ENCODE assay signal across 8 cellular contexts in genomic region chr22:20703816-20704609, GRCh38.
A peak's percentile ranks its signal among the peaks of the same experiment; 100 is the strongest.
DNase-seq lines count a peak whose midpoint lies in the region; ATAC-seq and TF ChIP-seq lines count a peak whose summit lies in the region.
"Not testable (repeated sequence)": the region's sequence is repeated elsewhere in the genome, so short reads cannot be mapped to it uniquely, and the experiment has no call there.

No MANE protein-coding gene starts in this region.

- TF ChIP-seq CTCF in LNCaP clone FGC (IDR thresholded peaks at IDR 0.05; ENCODE audit: control insufficient read depth, extremely low read depth, insufficient read depth); endothelial cell (IDR thresholded peaks at IDR 0.05; ENCODE audit: unreplicated experiment); lower lobe of right lung (IDR thresholded peaks at IDR 0.05): not testable (repeated sequence)

- not testable (repeated sequence) for H3K9ac ChIP-seq in BLaER1 treated with 17β-estradiol and CSF1 and Interleukin-3, amounts not matched to agents 10 nM and 100 nM

- peak overlapping the region; percentile 35 to 60 (median 50); a peak in 19 of 20 replicates for H3K4me3 ChIP-seq in BLaER1 treated with 17β-estradiol and CSF1 and Interleukin-3, amounts not matched to agents 10 nM and 100 nM
- H3K4me3 ChIP-seq in LNCaP clone FGC (ENCODE audit: low read depth, low read length) (peak overlapping the region; percentile 43), lower lobe of right lung (peak overlapping the region; percentile 65), skin epidermis (peak overlapping the region; percentile 28 to 50 (median 44))

- H3K9me3 ChIP-seq in BLaER1 treated with 17β-estradiol and CSF1 and Interleukin-3, amounts not matched to agents 10 nM and 100 nM (replicated peaks in 1 of 11); lower lobe of right lung: not testable (repeated sequence)

- peak overlapping the region; percentile 62 to 79 (median 70) for H3K4me2 ChIP-seq in BLaER1 treated with 17β-estradiol and CSF1 and Interleukin-3, amounts not matched to agents 10 nM and 100 nM

- peaks cover 16% of the 10 kb centered on the region for H3K27me3 Mint-ChIP-seq in T-helper 1 cell treated with Interleukin-12 subunit alpha and Interleukin-12 subunit beta and Interleukin-4 antibody, amounts not matched to agents 30 μg/mL and 1 μg/mL, for 36 hours (ENCODE audit: low read depth)
- not testable (repeated sequence) for H3K27me3 Mint-ChIP-seq in endothelial cell (ENCODE audit: unreplicated experiment)

- H4K20me1 ChIP-seq in BLaER1 treated with 17β-estradiol and CSF1 and Interleukin-3, amounts not matched to agents 10 nM and 100 nM: peaks cover 0 to 22% (median 10%) of the 10 kb centered on the region in 11 experiments; a peak in 9 of 22 replicates

- ATAC-seq in GM21515 (IDR thresholded peaks at IDR 0.05; ENCODE audit: unreplicated experiment): peak; percentile 4
- peak; percentile 2 to 7 for ATAC-seq in lower lobe of right lung

- peaks cover 12 to 24% (median 19%) of the 10 kb centered on the region in 10 experiments; a peak in 17 of 20 replicates for H3K4me1 ChIP-seq in BLaER1 treated with 17β-estradiol and CSF1 and Interleukin-3, amounts not matched to agents 10 nM and 100 nM
- not testable (repeated sequence) for H3K4me1 ChIP-seq in lower lobe of right lung

- peaks cover 0 to 11% (median 6%) of the 10 kb centered on the region in 11 experiments; a peak in 12 of 22 replicates for H3K36me3 ChIP-seq in BLaER1 treated with 17β-estradiol and CSF1 and Interleukin-3, amounts not matched to agents 10 nM and 100 nM
- not testable (repeated sequence) for H3K36me3 ChIP-seq in lower lobe of right lung

- peak overlapping the region; percentile 58 for H3K4me3 Mint-ChIP-seq in T-helper 1 cell treated with Interleukin-12 subunit alpha and Interleukin-12 subunit beta and Interleukin-4 antibody, amounts not matched to agents 30 μg/mL and 1 μg/mL, for 36 hours
- peak overlapping the region; percentile 88 for H3K4me3 Mint-ChIP-seq in endothelial cell (ENCODE audit: unreplicated experiment)

- H3K9me3 Mint-ChIP-seq in T-helper 1 cell treated with Interleukin-12 subunit alpha and Interleukin-12 subunit beta and Interleukin-4 antibody, amounts not matched to agents 30 μg/mL and 1 μg/mL, for 36 hours; endothelial cell (ENCODE audit: unreplicated experiment): not testable (repeated sequence)

- H3K27me3 ChIP-seq in BLaER1 treated with 17β-estradiol and CSF1 and Interleukin-3, amounts not matched to agents 10 nM and 100 nM: peaks cover 22 to 27% (median 25%) of the 10 kb centered on the region in 11 experiments
- not testable (repeated sequence) for H3K27me3 ChIP-seq in lower lobe of right lung (ENCODE audit: low read depth)

- H3K27ac ChIP-seq in BLaER1 treated with 17β-estradiol and CSF1 and Interleukin-3, amounts not matched to agents 10 nM and 100 nM; lower lobe of right lung: not testable (repeated sequence)
- peak overlapping the region in 1 of 21 experiments; percentile 26 for H3K27ac ChIP-seq in skin epidermis

- not testable (repeated sequence) for H3K27ac Mint-ChIP-seq in T-helper 1 cell treated with Interleukin-12 subunit alpha and Interleukin-12 subunit beta and Interleukin-4 antibody, amounts not matched to agents 30 μg/mL and 1 μg/mL, for 36 hours
- peak overlapping the region; percentile 57 for H3K27ac Mint-ChIP-seq in endothelial cell (ENCODE audit: unreplicated experiment)

- not testable (repeated sequence) for H3K36me3 Mint-ChIP-seq in T-helper 1 cell treated with Interleukin-12 subunit alpha and Interleukin-12 subunit beta and Interleukin-4 antibody, amounts not matched to agents 30 μg/mL and 1 μg/mL, for 36 hours (ENCODE audit: low read depth); endothelial cell (ENCODE audit: low read depth, unreplicated experiment)

- not testable (repeated sequence) for DNase-seq in LNCaP clone FGC (ENCODE audit: low read depth); endothelial cell (ENCODE audit: low spot score)
- peak; percentile 72 for DNase-seq in activated effector memory CD4-positive, alpha-beta T cell treated with anti-CD3 and anti-CD28 coated beads, Interleukin-2, amount 50 U/mL, for 16 hours
- peak; percentile 57 for DNase-seq in lower lobe of right lung

- intact Hi-C loops in lower lobe of right lung (cut with DNase I): not testable (repeated sequence)

- peaks cover 10% of the 10 kb centered on the region for H3K4me1 Mint-ChIP-seq in T-helper 1 cell treated with Interleukin-12 subunit alpha and Interleukin-12 subunit beta and Interleukin-4 antibody, amounts not matched to agents 30 μg/mL and 1 μg/mL, for 36 hours (ENCODE audit: low read depth)
- H3K4me1 Mint-ChIP-seq in endothelial cell (ENCODE audit: unreplicated experiment): not testable (repeated sequence)
